6 cellular contexts compared by ENCODE assay signal in the genomic region with DNA sequence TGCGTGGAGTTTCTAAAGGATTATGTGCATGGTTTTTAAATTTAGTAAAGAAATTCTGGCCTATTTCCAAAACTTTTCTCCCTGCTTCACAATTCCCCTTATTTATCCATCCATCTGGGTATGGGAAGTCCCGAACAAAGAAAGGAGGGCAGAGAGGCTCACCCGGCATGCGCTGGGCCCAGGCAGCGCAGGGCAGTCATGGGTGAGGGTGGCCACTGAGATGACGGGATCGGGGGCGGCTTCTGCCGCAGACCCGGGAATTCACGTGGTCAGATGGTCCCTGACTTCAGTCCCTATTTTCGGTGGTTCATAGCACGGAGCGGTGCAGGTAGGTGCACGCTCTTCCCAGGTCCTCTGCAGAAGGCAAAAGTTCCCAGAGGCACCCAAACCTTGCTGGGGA.
"Had no signal": no experiment of that assay in that cellular context is flagged by ENCODE, and none has a peak within 500 bp of the region (broad histone marks: within the 10 kb centered on the region; RNA-seq: fewer than 3 reads in every experiment).

No MANE protein-coding gene starts in this region.

- H3K27ac Mint-ChIP-seq: GM23338 had no signal

- H3K4me3 ChIP-seq: GM23338, K562 had no signal

- ATAC-seq: GM23338, K562 had no signal

- H3K4me2 ChIP-seq: GM23338 had no signal

- H3K4me3 Mint-ChIP-seq: GM23338, H9 had no signal

- H3K9me3 Mint-ChIP-seq: GM23338, H9 had no signal

- DNase-seq: H9, HCEC 1CT, IMR-90, KG1 had no signal

- H2AFZ ChIP-seq: GM23338 had no signal
